In genomic region chr1:246591047-246591446, GRCh38 we compare ENCODE assay signal across 10 cellular contexts. TPM values are rescaled to one million over a fixed set of nuclear protein-coding genes. Genes with fewer than 3 reads are reported as not detected.
A peak's percentile ranks its signal among the peaks of the same experiment; 100 is the strongest.
DNase-seq lines count a peak whose midpoint lies in the region; ATAC-seq and TF ChIP-seq lines count a peak whose summit lies in the region.
"Had no signal": no experiment of that assay in that cellular context is flagged by ENCODE, and none has a peak within 500 bp of the region (broad histone marks: within the 10 kb centered on the region; RNA-seq: fewer than 3 reads in every experiment).

No MANE protein-coding gene starts in this region.

- peaks cover 58% of the 10 kb centered on the region for H3K79me2 ChIP-seq in OCI-LY3 (ENCODE audit: low read length)

- no peaks in the 10 kb centered on the region for H3K9me3 Mint-ChIP-seq in T-cell

- H4K20me1 ChIP-seq in OCI-LY3 (ENCODE audit: insufficient read depth, low read length): no peaks in the 10 kb centered on the region

- peak overlapping the region; percentile 83 for H3K4me2 ChIP-seq in OCI-LY3 (ENCODE audit: low read length)

- H3K4me3 ChIP-seq in OCI-LY3 (ENCODE audit: low read length): peak overlapping the region; percentile 68
- no peak overlapping the region for H3K4me3 ChIP-seq in heart right ventricle

- no peak for TF ChIP-seq CTCF in OCI-LY3 (IDR thresholded peaks at IDR 0.05; ENCODE audit: low read depth, low read length)
- TF ChIP-seq CTCF in heart right ventricle (IDR thresholded peaks at IDR 0.05): no peak

- H3K27ac Mint-ChIP-seq in T-cell: peak overlapping the region in 1 of 2 donors; percentile 44

- H3K27me3 Mint-ChIP-seq in T-cell: no peaks in the 10 kb centered on the region

- H3K4me1 ChIP-seq in OCI-LY3 (ENCODE audit: low read length) (peaks cover 45% of the 10 kb centered on the region), heart right ventricle (peaks cover 0 to 41% (median 23%) of the 10 kb centered on the region in 9 donors)

- H3K27me3 ChIP-seq in OCI-LY3 (ENCODE audit: low read depth, low read length) (no peaks in the 10 kb centered on the region), heart right ventricle (no peaks in the 10 kb centered on the region)

- H3K9me3 ChIP-seq in OCI-LY3 (ENCODE audit: insufficient read depth, low read length) (peaks cover 3% of the 10 kb centered on the region; the same call in 1 of the 2 replicates), heart right ventricle (peaks cover 0 to 6% (median 0%) of the 10 kb centered on the region in 11 donors)

- H3K9ac ChIP-seq in OCI-LY3 (ENCODE audit: low read length): peak overlapping the region; percentile 36

- ATAC-seq in GM18517 (IDR thresholded peaks at IDR 0.05; ENCODE audit: unreplicated experiment): peak; percentile 36
- ATAC-seq in GM19463 (IDR thresholded peaks at IDR 0.05; ENCODE audit: unreplicated experiment): peak; percentile 24
- peak; percentile 43 for ATAC-seq in HG02938 (IDR thresholded peaks at IDR 0.05; ENCODE audit: unreplicated experiment)
- no peak for ATAC-seq in heart right ventricle
- no peak for ATAC-seq in T-cell (replicated peaks in 1 of 4)

- H2AFZ ChIP-seq in OCI-LY3 (ENCODE audit: low read depth, low read length): no peak overlapping the region

- DNase-seq in NCI-H1930 (lab: John Stamatoyannopoulos, UW) (no peak), H4 (ENCODE audit: low spot score) (no peak), heart right ventricle (no peak), T-cell (no peak)
- DNase-seq: activated naive CD4-positive, alpha-beta T cell treated with Interleukin-2 at 50 U/mL for 16 hours; NCI-H187 treated with DMSO at 0.1 percent for 48 hours had no signal

- peaks cover 40% of the 10 kb centered on the region for H3K36me3 Mint-ChIP-seq in T-cell

- intact Hi-C loops in heart right ventricle (cut with DNase I): no loop called here

- peaks cover 22% of the 10 kb centered on the region for H3K36me3 ChIP-seq in OCI-LY3 (replicated peaks; ENCODE audit: low read depth, low read length)
- peaks cover 0 to 39% (median 0%) of the 10 kb centered on the region in 9 donors for H3K36me3 ChIP-seq in heart right ventricle

- POLR2A ChIA-PET in T-cell (lab: Charles Lee): no interaction called here

- CTCF ChIA-PET in T-cell (lab: Charles Lee): interaction anchor here in 1 of 2 donors (0.5 kb wide), 1 partner anchor 799 kb away, joined by 3 read pairs; no protein-coding TSS in a partner anchor

- H3K4me1 Mint-ChIP-seq in T-cell: peaks cover 55 to 63% (median 63%) of the 10 kb centered on the region in 3 donors

- H3K27ac ChIP-seq in OCI-LY3 (ENCODE audit: low read length) (peak overlapping the region; percentile 89), heart right ventricle (no peak overlapping the region)

- no peak overlapping the region for H3K4me3 Mint-ChIP-seq in T-cell

RNA-seq across cellular contexts. Expression of gene CNST, which starts 24.8 kb away (rescaled TPM):
- total RNA-seq in H4 (2014; rRNA removed; shearing (Covaris generic)): 8.6 and 10.2 TPM in 2 replicates
- total RNA-seq in heart right ventricle: 10 to 100 TPM; 13.1 to 24.4 (median 15.4) TPM
- polyA plus RNA-seq in heart right ventricle: 1 to 10 TPM; 5.6 to 6.6 TPM
- 10 to 100 TPM; 69.0 to 87.3 (median 74.4) TPM for total RNA-seq in T-cell

RNA-seq across cellular contexts. Expression of gene TFB2M, which starts 25.0 kb away (rescaled TPM):
- total RNA-seq in H4 (2014; rRNA removed; shearing (Covaris generic)): 23.2 and 26.3 TPM in 2 replicates
- 10 to 100 TPM; 10.1 to 16.5 (median 13.6) TPM for total RNA-seq in heart right ventricle
- 1 to 10 TPM; 2.9 to 9.9 TPM for polyA plus RNA-seq in heart right ventricle
- total RNA-seq in T-cell: 10 to 100 TPM in 3 of 5 donors, 1 to 10 TPM in 2; 8.5 to 11.8 (median 10.1) TPM

Comparison
In these comparisons a context has a peak if more than half of its experiments do, and no peak if none do; other contexts are left out.
1. ATAC-seq: peak in GM18517 (single experiment), GM19463 (single experiment) and HG02938 (single experiment); none in heart right ventricle (0 of 8) and T-cell (0 of 4).